19 cellular contexts compared by ENCODE assay signal in genomic region chr5:92850886-92851285, GRCh38.
A peak's percentile ranks its signal among the peaks of the same experiment; 100 is the strongest.
DNase-seq lines count a peak whose midpoint lies in the region; ATAC-seq lines count a peak whose summit lies in the region.
"Had no signal": no experiment of that assay in that cellular context is flagged by ENCODE, and none has a peak within 500 bp of the region (broad histone marks: within the 10 kb centered on the region; RNA-seq: fewer than 3 reads in every experiment).

No MANE protein-coding gene starts in this region.

- DNase-seq in DMS153 (lab: John Stamatoyannopoulos, UW) (peak; percentile 0), DMS153 treated with DMSO at 0.1 percent for 48 hours (lab: John Stamatoyannopoulos, UW; ENCODE audit: unreplicated experiment) (no peak), NCI-H2196 (lab: John Stamatoyannopoulos, UW; ENCODE audit: unreplicated experiment) (peak; percentile 34), brain pericyte (ENCODE audit: low read depth, low spot score) (peak; percentile 60), sciatic nerve (ENCODE audit: low spot score) (no peak), NCI-H510A (lab: John Stamatoyannopoulos, UW) (no peak)
- no peak for DNase-seq in stimulated activated effector memory CD8-positive, alpha-beta T cell treated with anti-CD3 and anti-CD28 coated beads, Interleukin-12 subunit alpha, Interleukin-12 subunit beta, amount 100 ng/mL, for 72 hours (ENCODE audit: low spot score in 2 of 2)
- DNase-seq: AML-193, GDM1, GOT3, MV-4-11, NCI-H187 treated with DMSO at 0.1 percent for 48 hours, NCI-H446 treated with DMSO at 0.1 percent for 48 hours, NCI-H82, PC-9, T-helper 2 cell had no signal

- H3K4me1 Mint-ChIP-seq in stimulated activated effector memory CD8-positive, alpha-beta T cell treated with anti-CD3 and anti-CD28 coated beads, Interleukin-12 subunit alpha, Interleukin-12 subunit beta, amount 100 ng/mL, for 72 hours = no peaks in the 10 kb centered on the region

- intact Hi-C loops in sciatic nerve (cut with DNase I) = no loop called here

- no peak overlapping the region for H3K27ac Mint-ChIP-seq in stimulated activated effector memory CD8-positive, alpha-beta T cell treated with anti-CD3 and anti-CD28 coated beads, Interleukin-12 subunit alpha, Interleukin-12 subunit beta, amount 100 ng/mL, for 72 hours

- H3K4me3 Mint-ChIP-seq in stimulated activated effector memory CD8-positive, alpha-beta T cell treated with anti-CD3 and anti-CD28 coated beads, Interleukin-12 subunit alpha, Interleukin-12 subunit beta, amount 100 ng/mL, for 72 hours = no peak overlapping the region

- H3K36me3 Mint-ChIP-seq in stimulated activated effector memory CD8-positive, alpha-beta T cell treated with anti-CD3 and anti-CD28 coated beads, Interleukin-12 subunit alpha, Interleukin-12 subunit beta, amount 100 ng/mL, for 72 hours = no peaks in the 10 kb centered on the region

- ATAC-seq in sciatic nerve = peak; percentile 80
- no peak for ATAC-seq in HG02588 (IDR thresholded peaks at IDR 0.05; ENCODE audit: unreplicated experiment)
- no peak for ATAC-seq in stimulated activated effector memory CD8-positive, alpha-beta T cell treated with anti-CD3 and anti-CD28 coated beads, Interleukin-12 subunit alpha, Interleukin-12 subunit beta, amount 100 ng/mL, for 72 hours
- ATAC-seq: HCT116, K562 had no signal

- peaks cover 6% of the 10 kb centered on the region for H3K9me3 Mint-ChIP-seq in stimulated activated effector memory CD8-positive, alpha-beta T cell treated with anti-CD3 and anti-CD28 coated beads, Interleukin-12 subunit alpha, Interleukin-12 subunit beta, amount 100 ng/mL, for 72 hours

Comparison
In these comparisons a context has a peak if more than half of its experiments do, and no peak if none do; other contexts are left out.
1. DNase-seq: peak in DMS153 (single experiment), NCI-H2196 (single experiment) and brain pericyte (single experiment); none in DMS153 treated with DMSO at 0.1 percent for 48 hours (single experiment), sciatic nerve (single experiment), NCI-H510A (single experiment) and stimulated activated effector memory CD8-positive, alpha-beta T cell treated with anti-CD3 and anti-CD28 coated beads, Interleukin-12 subunit alpha, Interleukin-12 subunit beta, amount 100 ng/mL, for 72 hours (0 of 2).